Comparison of ENCODE assay signal across 8 cellular contexts in genomic region chr18:32549248-32549842, GRCh38.
A peak's percentile ranks its signal among the peaks of the same experiment; 100 is the strongest.
DNase-seq lines count a peak whose midpoint lies in the region; ATAC-seq and TF ChIP-seq lines count a peak whose summit lies in the region.

No MANE protein-coding gene starts in this region.

- H3K4me3 ChIP-seq in prostate gland: no peak overlapping the region

- ATAC-seq in GM21447 (IDR thresholded peaks at IDR 0.05; ENCODE audit: unreplicated experiment): peak; percentile 55

- TF ChIP-seq POLR2A in prostate gland (IDR thresholded peaks at IDR 0.05): no peak

- H3K4me1 ChIP-seq in prostate gland (replicated peaks): no peaks in the 10 kb centered on the region

- no peaks in the 10 kb centered on the region for H3K9me3 ChIP-seq in prostate gland

- DNase-seq in Daoy (ENCODE audit: low read depth): peak; percentile 54
- peak; percentile 18 for DNase-seq in HT1080 (ENCODE audit: low read depth)
- peak; percentile 40 to 44 for DNase-seq in NOMO-1 (lab: John Stamatoyannopoulos, UW; ENCODE audit: unreplicated experiment in 2 of 2)
- peak; percentile 38 for DNase-seq in activated T-cell treated with anti-CD3 and anti-CD28 coated beads, Interleukin-2, amount 50 U/mL, for 1 hour
- peak; percentile 24 for DNase-seq in foreskin melanocyte
- DNase-seq in prostate gland (ENCODE audit: low spot score): peak; percentile 17
- no peak for DNase-seq in dedifferentiated amniotic fluid mesenchymal stem cell (ENCODE audit: extremely low spot score)

- 6% methylated on average over 3 of the region's 3 CpGs for WGBS in prostate gland

- H3K36me3 ChIP-seq in prostate gland: no peaks in the 10 kb centered on the region

- peak in 3 of 4 experiments; percentile 59 to 76 (median 75) for TF ChIP-seq CTCF in prostate gland (IDR thresholded peaks at IDR 0.05)

- H3K27me3 ChIP-seq in prostate gland (replicated peaks; ENCODE audit: insufficient read depth): no peaks in the 10 kb centered on the region

- intact Hi-C loops in prostate gland (cut with DNase I): no loop called here

- H3K27ac ChIP-seq in prostate gland: no peak overlapping the region
